In genomic region chr18:49762191-49763077, GRCh38 we compare ENCODE assay signal across 11 cellular contexts.
"Had no signal": no experiment of that assay in that cellular context is flagged by ENCODE, and none has a peak within 500 bp of the region (broad histone marks: within the 10 kb centered on the region; RNA-seq: fewer than 3 reads in every experiment).

No MANE protein-coding gene starts in this region.

- H3K4me3 Mint-ChIP-seq: activated CD4-positive, alpha-beta T cell treated with anti-CD3 and anti-CD28 coated beads for 36 hours; activated CD8-positive, alpha-beta T cell treated with anti-CD3 and anti-CD28 coated beads for 36 hours; activated naive CD4-positive, alpha-beta T cell treated with anti-CD3 and anti-CD28 coated beads, Interleukin-2, amount 10 ng/mL, durations not matched to agents 7 days and 5 days; naive B cell had no signal

- H3K4me1 Mint-ChIP-seq: activated naive CD4-positive, alpha-beta T cell treated with anti-CD3 and anti-CD28 coated beads, Interleukin-2, amount 10 ng/mL, durations not matched to agents 7 days and 5 days; naive B cell had no signal

- H3K27me3 Mint-ChIP-seq: activated CD4-positive, alpha-beta T cell treated with anti-CD3 and anti-CD28 coated beads for 36 hours; activated CD8-positive, alpha-beta T cell treated with anti-CD3 and anti-CD28 coated beads for 36 hours had no signal

- DNase-seq: activated CD4-positive, alpha-beta T cell treated with anti-CD3 and anti-CD28 coated beads for 36 hours; activated CD8-positive, alpha-beta memory T cell treated with anti-CD3 and anti-CD28 coated beads, Interleukin-2, amount 50 U/mL, for 4 hours; activated CD8-positive, alpha-beta T cell treated with anti-CD3 and anti-CD28 coated beads for 36 hours; activated naive CD4-positive, alpha-beta T cell treated with anti-CD3 and anti-CD28 coated beads, Interleukin-2, amount 10 ng/mL, durations not matched to agents 7 days and 5 days; body of pancreas; central memory CD4-positive, alpha-beta T cell; effector memory CD4-positive, alpha-beta T cell; naive B cell; stimulated activated CD4-positive, alpha-beta T cell treated with anti-CD3 and anti-CD28 coated beads, Interleukin-2, amount 100 ng/mL, for 48 hours; T-helper 9 cell had no signal

- H3K27ac Mint-ChIP-seq: activated CD4-positive, alpha-beta T cell treated with anti-CD3 and anti-CD28 coated beads for 36 hours; activated CD8-positive, alpha-beta T cell treated with anti-CD3 and anti-CD28 coated beads for 36 hours; activated naive CD4-positive, alpha-beta T cell treated with anti-CD3 and anti-CD28 coated beads, Interleukin-2, amount 10 ng/mL, durations not matched to agents 7 days and 5 days had no signal

- H3K9me3 Mint-ChIP-seq: activated CD8-positive, alpha-beta T cell treated with anti-CD3 and anti-CD28 coated beads for 36 hours; activated naive CD4-positive, alpha-beta T cell treated with anti-CD3 and anti-CD28 coated beads, Interleukin-2, amount 10 ng/mL, durations not matched to agents 7 days and 5 days had no signal

- ATAC-seq: activated CD4-positive, alpha-beta T cell treated with anti-CD3 and anti-CD28 coated beads for 36 hours; activated CD8-positive, alpha-beta T cell treated with anti-CD3 and anti-CD28 coated beads for 36 hours; body of pancreas; gastroesophageal sphincter had no signal
